In genomic region chr6:70369332-70369950, GRCh38 we compare ENCODE assay signal across 1 cellular context.
TF ChIP-seq lines count a peak whose summit lies in the region.

No MANE protein-coding gene starts in this region.

TF ChIP-seq in K562, 482 proteins besides CTCF, POLR2A, EP300 and RAD21 (continued from another document):
- TF ChIP-seq MGA (IDR thresholded peaks at IDR 0.05), result no peak
- TF ChIP-seq ARHGAP35 (IDR thresholded peaks at IDR 0.05; ENCODE audit: partially characterized antibody), result no peak
- TF ChIP-seq HBP1 (CRISPR knock-in tag; IDR thresholded peaks at IDR 0.05), result no peak
- TF ChIP-seq, protein P1, sequence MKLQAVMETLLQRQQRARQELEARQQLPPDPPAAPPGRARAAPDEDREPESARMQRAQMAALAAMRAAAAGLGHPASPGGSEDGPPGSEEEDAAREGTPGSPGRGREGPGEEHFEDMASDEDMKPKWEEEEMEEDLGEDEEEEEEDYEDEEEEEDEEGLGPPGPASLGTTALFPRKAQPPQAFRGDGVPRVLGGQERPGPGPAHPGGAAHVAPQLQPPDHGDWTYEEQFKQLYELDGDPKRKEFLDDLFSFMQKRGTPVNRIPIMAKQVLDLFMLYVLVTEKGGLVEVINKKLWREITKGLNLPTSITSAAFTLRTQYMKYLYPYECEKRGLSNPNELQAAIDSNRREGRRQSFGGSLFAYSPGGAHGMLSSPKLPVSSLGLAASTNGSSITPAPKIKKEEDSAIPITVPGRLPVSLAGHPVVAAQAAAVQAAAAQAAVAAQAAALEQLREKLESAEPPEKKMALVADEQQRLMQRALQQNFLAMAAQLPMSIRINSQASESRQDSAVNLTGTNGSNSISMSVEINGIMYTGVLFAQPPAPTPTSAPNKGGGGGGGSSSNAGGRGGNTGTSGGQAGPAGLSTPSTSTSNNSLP (IDR thresholded peaks at IDR 0.05; ENCODE audit: borderline replicate concordance, low read depth, low read length), result 0 out of 2 replicates have a peak, but pooled peaks have one; percentile 17
- TF ChIP-seq ELF4 (CRISPR knock-in tag; IDR thresholded peaks at IDR 0.05), result 0 out of 2 replicates have a peak, but pooled peaks have one; percentile 67
- peak; percentile 36; the same call in 1 of the 2 replicates for TF ChIP-seq TEAD4 (IDR thresholded peaks at IDR 0.05; ENCODE audit: low read length)
- TF ChIP-seq TEAD4 (CRISPR knock-in tag; IDR thresholded peaks at IDR 0.05; ENCODE audit: borderline replicate concordance), result no peak
- peak; percentile 93 for TF ChIP-seq DEAF1 (CRISPR knock-in tag; IDR thresholded peaks at IDR 0.05)
- TF ChIP-seq MAFK (IDR thresholded peaks at IDR 0.05; ENCODE audit: low read length), result peak; percentile 58
- TF ChIP-seq HMG20B (CRISPR knock-in tag; IDR thresholded peaks at IDR 0.05), result no peak
- no peak for TF ChIP-seq NFE2 (IDR thresholded peaks at IDR 0.05; ENCODE audit: low read depth)
- no peak for TF ChIP-seq SRSF7 (optimal IDR thresholded peaks at IDR 0.05; ENCODE audit: low read depth, low read length)
- no peak for TF ChIP-seq WHSC1 (IDR thresholded peaks at IDR 0.05; ENCODE audit: low read length)
- no peak for TF ChIP-seq HDAC2 (IDR thresholded peaks at IDR 0.05)
- peak; percentile 91 for TF ChIP-seq SMC3 (conservative IDR thresholded peaks at IDR 0.05; ENCODE audit: insufficient read depth, low read depth, low read length)
- 0 out of 2 replicates have a peak, but pooled peaks have one; percentile 29 for TF ChIP-seq CREB1 (IDR thresholded peaks at IDR 0.05)
- no peak; the same call in 1 of the 2 replicates for TF ChIP-seq CREB1 (CRISPR knock-in tag; IDR thresholded peaks at IDR 0.05)
- TF ChIP-seq THRA (IDR thresholded peaks at IDR 0.05), result no peak
- no peak for TF ChIP-seq HDAC8 (tag; IDR thresholded peaks at IDR 0.05)
- TF ChIP-seq YY1 (IDR thresholded peaks at IDR 0.05; ENCODE audit: borderline replicate concordance in 1 of 3, control insufficient read depth in 1 of 3, extremely low read depth in 1 of 3, insufficient read depth in 3 of 3, insufficient read length in 1 of 3, insufficient replicate concordance in 2 of 3, low read depth in 1 of 3, low read length in 2 of 3), result peak in 2 of 3 experiments; percentile 20 to 35
- TF ChIP-seq RCOR1 (IDR thresholded peaks at IDR 0.05; ENCODE audit: borderline replicate concordance in 1 of 2, low read depth in 2 of 2, low read length in 2 of 2), result peak in 1 of 2 experiments; percentile 61; a peak in 2 of 4 replicates
- no peak; the same call in 1 of the 2 replicates for TF ChIP-seq STAG1 (CRISPR knock-in tag; IDR thresholded peaks at IDR 0.05; ENCODE audit: borderline replicate concordance)
- TF ChIP-seq RBM15 (IDR thresholded peaks at IDR 0.05; ENCODE audit: insufficient read depth, low read length), result no peak
- TF ChIP-seq HINFP (tag; conservative IDR thresholded peaks at IDR 0.05; ENCODE audit: low read depth), result no peak
- TF ChIP-seq NRF1 (conservative IDR thresholded peaks at IDR 0.05 in 1 of 2, IDR thresholded peaks at IDR 0.05 in 1 of 2), result no peak
- TF ChIP-seq C11orf30 (IDR thresholded peaks at IDR 0.05; ENCODE audit: low read depth), result peak; percentile 70
- no peak for TF ChIP-seq CEBPG (CRISPR knock-in tag; IDR thresholded peaks at IDR 0.05)
- no peak for TF ChIP-seq CEBPG (tag; conservative IDR thresholded peaks at IDR 0.05 in 1 of 2, IDR thresholded peaks at IDR 0.05 in 1 of 2)
- no peak for TF ChIP-seq SP1 (CRISPR knock-in tag; IDR thresholded peaks at IDR 0.05)
- no peak for TF ChIP-seq CXXC5 (CRISPR knock-in tag; IDR thresholded peaks at IDR 0.05)
- no peak for TF ChIP-seq FOXP1 (CRISPR knock-in tag; IDR thresholded peaks at IDR 0.05)
- TF ChIP-seq PYGO2 (tag; IDR thresholded peaks at IDR 0.05), result no peak
- TF ChIP-seq LCOR (CRISPR knock-in tag; IDR thresholded peaks at IDR 0.05), result peak; percentile 46; the same call in 1 of the 2 replicates
- TF ChIP-seq ATF3 (IDR thresholded peaks at IDR 0.05), result no peak
- TF ChIP-seq ATF3 (CRISPR knock-in tag; conservative IDR thresholded peaks at IDR 0.05), result no peak
- TF ChIP-seq ILF3 (IDR thresholded peaks at IDR 0.05; ENCODE audit: borderline replicate concordance), result no peak
- peak; percentile 27; the same call in 1 of the 2 replicates for TF ChIP-seq ATF7 (IDR thresholded peaks at IDR 0.05)
